8 cellular contexts compared by ENCODE assay signal in the genomic region with DNA sequence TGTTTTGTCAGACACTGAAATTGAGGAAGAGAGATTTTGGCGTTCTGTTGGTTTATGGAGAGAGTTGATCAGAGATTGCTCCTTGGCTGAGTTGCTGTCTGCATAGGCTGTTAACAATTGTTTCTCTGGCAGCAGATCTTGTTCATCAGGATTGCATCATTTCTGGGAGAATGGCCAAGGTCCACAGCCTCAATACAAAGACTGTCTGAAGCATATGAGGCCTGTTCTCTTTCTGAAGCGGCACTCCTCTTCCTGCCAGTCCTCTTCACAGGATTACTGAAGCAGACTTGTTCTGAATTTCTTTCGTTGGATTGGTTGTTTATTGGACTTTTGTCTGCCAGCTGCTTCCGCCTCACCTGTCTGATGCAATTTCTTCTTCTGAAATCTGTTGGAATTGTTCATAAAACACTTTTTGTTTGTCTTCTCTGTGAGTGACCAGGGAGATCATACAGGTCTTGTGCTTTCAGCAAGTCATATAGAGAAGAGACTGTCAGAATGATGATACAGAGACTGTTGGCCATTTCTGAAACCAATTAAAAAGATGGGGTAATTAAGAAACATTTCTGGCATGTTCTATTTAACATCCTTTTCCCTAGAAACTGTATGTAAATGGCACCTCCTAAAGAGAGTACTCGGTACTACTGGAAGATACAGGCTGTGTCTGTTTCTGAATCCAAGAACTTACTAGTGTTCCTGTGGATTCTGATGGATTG.
DNase-seq lines count a peak whose midpoint lies in the region; ATAC-seq and TF ChIP-seq lines count a peak whose summit lies in the region.

No MANE protein-coding gene starts in this region.

- H3K27me3 Mint-ChIP-seq in activated naive CD8-positive, alpha-beta T cell treated with anti-CD3 and anti-CD28 coated beads, Interleukin-2, amount 50 U/mL, for 24 hours, result no peaks in the 10 kb centered on the region

- no peak overlapping the region for H3K4me3 Mint-ChIP-seq in activated naive CD8-positive, alpha-beta T cell treated with anti-CD3 and anti-CD28 coated beads, Interleukin-2, amount 50 U/mL, for 24 hours

- no peaks in the 10 kb centered on the region for H3K9me3 ChIP-seq in neutrophil

- peaks cover 19% of the 10 kb centered on the region for H3K36me3 ChIP-seq in neutrophil

- H3K4me3 ChIP-seq in neutrophil (ENCODE audit: low read depth in 1 of 2, low read length in 1 of 2), result no peak overlapping the region

- peaks cover 6 to 10% of the 10 kb centered on the region in 2 experiments for H3K4me1 ChIP-seq in neutrophil (ENCODE audit: control insufficient read depth in 1 of 2, insufficient read depth in 1 of 2, low read depth in 1 of 2, low read length in 1 of 2)

- peaks cover 33% of the 10 kb centered on the region for H3K4me1 Mint-ChIP-seq in activated naive CD8-positive, alpha-beta T cell treated with anti-CD3 and anti-CD28 coated beads, Interleukin-2, amount 50 U/mL, for 24 hours

- peak; percentile 38 for DNase-seq in CD1c-positive myeloid dendritic cell (ENCODE audit: extremely low spot score)
- peak; percentile 92 for DNase-seq in HCEC 1CT
- peak; percentile 69 for DNase-seq in NCI-H510A (lab: John Stamatoyannopoulos, UW)
- DNase-seq in activated naive CD8-positive, alpha-beta T cell treated with anti-CD3 and anti-CD28 coated beads, Interleukin-2, amount 50 U/mL, for 24 hours, result no peak
- peak; percentile 99 for DNase-seq in globus pallidus (ENCODE audit: low spot score)

- peak; percentile 15 for ATAC-seq in activated naive CD8-positive, alpha-beta T cell treated with anti-CD3 and anti-CD28 coated beads, Interleukin-2, amount 50 U/mL, for 24 hours
- ATAC-seq in GM18870 (IDR thresholded peaks at IDR 0.05; ENCODE audit: unreplicated experiment) (no peak), GM19395 (IDR thresholded peaks at IDR 0.05; ENCODE audit: unreplicated experiment) (no peak)

- H3K27me3 ChIP-seq in neutrophil, result no peaks in the 10 kb centered on the region

- peak; percentile 26 for TF ChIP-seq CTCF in neutrophil (IDR thresholded peaks at IDR 0.05)

- H3K27ac ChIP-seq in neutrophil, result peak overlapping the region; percentile 76

- H3K36me3 Mint-ChIP-seq in activated naive CD8-positive, alpha-beta T cell treated with anti-CD3 and anti-CD28 coated beads, Interleukin-2, amount 50 U/mL, for 24 hours (ENCODE audit: low read depth), result peaks cover 39% of the 10 kb centered on the region

- H3K27ac Mint-ChIP-seq in activated naive CD8-positive, alpha-beta T cell treated with anti-CD3 and anti-CD28 coated beads, Interleukin-2, amount 50 U/mL, for 24 hours, result peak overlapping the region; percentile 84

- no peaks in the 10 kb centered on the region for H3K9me3 Mint-ChIP-seq in activated naive CD8-positive, alpha-beta T cell treated with anti-CD3 and anti-CD28 coated beads, Interleukin-2, amount 50 U/mL, for 24 hours
